Comparison of ENCODE assay signal across 9 cellular contexts in the genomic region with DNA sequence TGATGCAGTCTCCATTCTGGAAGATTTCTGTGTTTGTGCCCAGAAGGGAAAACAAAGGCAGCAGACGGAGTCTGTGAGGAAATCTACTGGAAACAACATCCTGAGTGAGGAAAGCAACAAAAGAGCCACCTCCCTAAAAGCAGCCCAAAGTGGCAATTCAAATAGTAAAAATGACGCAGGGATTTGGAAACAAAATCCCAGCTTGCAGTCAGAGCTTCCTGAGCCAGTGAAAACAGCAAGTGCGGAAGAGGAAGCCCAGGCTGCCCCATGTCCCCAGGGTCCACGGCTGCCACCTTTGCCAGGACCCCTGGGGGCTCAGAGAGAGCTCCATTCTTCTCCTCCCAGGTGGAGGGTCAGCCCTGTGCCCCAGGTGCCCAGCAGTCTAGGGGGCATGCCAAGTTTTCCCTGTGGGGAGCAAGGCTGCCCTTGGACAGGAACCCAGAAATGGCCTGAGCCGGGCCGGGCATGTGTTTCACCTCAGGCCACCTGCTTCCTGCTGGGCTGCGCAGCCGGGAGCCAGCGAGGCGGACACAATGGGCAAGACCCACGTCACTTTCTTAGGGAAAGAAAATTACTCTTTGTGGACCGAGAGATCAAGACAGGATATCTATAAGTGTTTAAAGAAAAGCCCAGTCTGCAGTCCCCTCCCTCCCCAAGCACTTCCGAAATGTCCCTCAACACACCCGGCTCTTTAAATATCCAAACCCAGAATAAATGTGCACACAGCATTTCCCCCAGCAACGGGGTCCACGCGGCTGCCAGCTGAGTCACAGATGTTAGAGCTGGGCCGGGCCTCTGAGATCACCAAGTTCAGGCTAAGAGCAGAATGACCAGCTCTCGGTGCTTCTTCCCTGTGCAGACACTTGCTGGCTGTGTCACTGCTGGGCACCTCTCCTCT.
DNase-seq lines count a peak whose midpoint lies in the region; ATAC-seq and TF ChIP-seq lines count a peak whose summit lies in the region.
"Had no signal": no experiment of that assay in that cellular context is flagged by ENCODE, and none has a peak within 500 bp of the region (broad histone marks: within the 10 kb centered on the region; RNA-seq: fewer than 3 reads in every experiment).

No MANE protein-coding gene starts in this region.

- 73 to 79% methylated on average over 13 to 17 of the region's 19 CpGs for WGBS in mesodermal cell (ENCODE audit: insufficient coverage in 2 of 2), 2 experiments
- 46% methylated on average over 19 of the region's 19 CpGs; no CpG with 5 or more reads in 1 of the 2 donors for WGBS in transverse colon (ENCODE audit: low coverage in 1 of 2), 2 donors

- no peak for TF ChIP-seq EP300 in transverse colon (IDR thresholded peaks at IDR 0.05; ENCODE audit: low read depth)

- H3K9me3 Mint-ChIP-seq in activated T-cell treated with anti-CD3 and anti-CD28 coated beads, Interleukin-2, amount 50 U/mL, for 24 hours = no peaks in the 10 kb centered on the region

- TF ChIP-seq POLR2A in transverse colon (IDR thresholded peaks at IDR 0.05) = peak; percentile 33

- H3K27ac ChIP-seq in coronary artery = peak overlapping the region; percentile 94 to 98
- peak overlapping the region; percentile 71 for H3K27ac ChIP-seq in mesodermal cell (ENCODE audit: low read depth, low read length, severe bottlenecking)
- H3K27ac ChIP-seq in transverse colon = peak overlapping the region; percentile 81 to 89 (median 88)
- H3K27ac ChIP-seq: 22Rv1 had no signal

- ATAC-seq in HG03442 (IDR thresholded peaks at IDR 0.05; ENCODE audit: unreplicated experiment) = no peak
- ATAC-seq in HG02973 (IDR thresholded peaks at IDR 0.05; ENCODE audit: unreplicated experiment) = no peak

- no peak for TF ChIP-seq CTCF in coronary artery (IDR thresholded peaks at IDR 0.05)
- no peak for TF ChIP-seq CTCF in transverse colon (IDR thresholded peaks at IDR 0.05)

- peak; percentile 77 for DNase-seq in DMS 273 (lab: John Stamatoyannopoulos, UW; ENCODE audit: unreplicated experiment)
- no peak for DNase-seq in DMS 273 treated with DMSO at 0.1 percent for 48 hours (lab: John Stamatoyannopoulos, UW)
- peak; percentile 93 for DNase-seq in coronary artery (ENCODE audit: low spot score)
- peak; percentile 53 for DNase-seq in transverse colon
- DNase-seq in activated T-cell treated with anti-CD3 and anti-CD28 coated beads, Interleukin-2, amount 50 U/mL, for 24 hours = no peak

- intact Hi-C loops in transverse colon (cut with DNase I; ENCODE audit: low total_unique reads) = loop anchor here (5.0 kb wide), 1 partner anchor 60 kb away; no protein-coding TSS in a partner anchor

- in situ Hi-C loops in transverse colon (cut with MboI; ENCODE audit: low pct_ligation_motif_present in 1 of 4, low pct_unique_long_range_greater_than_20kb in 1 of 4, low sequenced_read_pairs in 3 of 4) = no loop called here

- H3K4me3 Mint-ChIP-seq in activated T-cell treated with anti-CD3 and anti-CD28 coated beads, Interleukin-2, amount 50 U/mL, for 24 hours = no peak overlapping the region

- H3K27ac Mint-ChIP-seq in activated T-cell treated with anti-CD3 and anti-CD28 coated beads, Interleukin-2, amount 50 U/mL, for 24 hours = no peak overlapping the region

- H3K36me3 ChIP-seq in mesodermal cell (ENCODE audit: control insufficient read depth, insufficient read depth, low read length) = no peaks in the 10 kb centered on the region
- no peaks in the 10 kb centered on the region for H3K36me3 ChIP-seq in transverse colon

- H3K9me3 ChIP-seq in mesodermal cell (ENCODE audit: control insufficient read depth, low read length) (peaks cover under 1% of the 10 kb centered on the region), transverse colon (no peaks in the 10 kb centered on the region)

- peaks cover 5% of the 10 kb centered on the region for H3K27me3 Mint-ChIP-seq in activated T-cell treated with anti-CD3 and anti-CD28 coated beads, Interleukin-2, amount 50 U/mL, for 24 hours

- peaks cover 9% of the 10 kb centered on the region for H3K4me1 Mint-ChIP-seq in activated T-cell treated with anti-CD3 and anti-CD28 coated beads, Interleukin-2, amount 50 U/mL, for 24 hours (ENCODE audit: low read depth)

- H3K4me1 ChIP-seq in mesodermal cell (ENCODE audit: control insufficient read depth, insufficient read depth, low read length, poor library complexity, severe bottlenecking) (peaks cover 16% of the 10 kb centered on the region), transverse colon (peaks cover 4 to 58% (median 23%) of the 10 kb centered on the region in 4 donors)

- H3K27me3 ChIP-seq in transverse colon = no peaks in the 10 kb centered on the region

- no peaks in the 10 kb centered on the region for H3K36me3 Mint-ChIP-seq in activated T-cell treated with anti-CD3 and anti-CD28 coated beads, Interleukin-2, amount 50 U/mL, for 24 hours (ENCODE audit: low read depth)

- H3K4me3 ChIP-seq in coronary artery (peak overlapping the region; percentile 63), mesodermal cell (ENCODE audit: extremely low read depth, insufficient read depth, low read length, poor library complexity, severe bottlenecking) (no peak overlapping the region), transverse colon (no peak overlapping the region)

Comparison
In these comparisons a context has a peak if more than half of its experiments do, and no peak if none do; other contexts are left out.
1. DNase-seq: peak in DMS 273 (single experiment), coronary artery (single experiment) and transverse colon (single experiment); none in DMS 273 treated with DMSO at 0.1 percent for 48 hours (single experiment) and activated T-cell treated with anti-CD3 and anti-CD28 coated beads, Interleukin-2, amount 50 U/mL, for 24 hours (single experiment).
2. Peak in every context shown above with its lines, with median percentiles within 50 percentile points of each other: H3K27ac ChIP-seq.